Comparison of ENCODE assay signal across 17 cellular contexts in the genomic region with DNA sequence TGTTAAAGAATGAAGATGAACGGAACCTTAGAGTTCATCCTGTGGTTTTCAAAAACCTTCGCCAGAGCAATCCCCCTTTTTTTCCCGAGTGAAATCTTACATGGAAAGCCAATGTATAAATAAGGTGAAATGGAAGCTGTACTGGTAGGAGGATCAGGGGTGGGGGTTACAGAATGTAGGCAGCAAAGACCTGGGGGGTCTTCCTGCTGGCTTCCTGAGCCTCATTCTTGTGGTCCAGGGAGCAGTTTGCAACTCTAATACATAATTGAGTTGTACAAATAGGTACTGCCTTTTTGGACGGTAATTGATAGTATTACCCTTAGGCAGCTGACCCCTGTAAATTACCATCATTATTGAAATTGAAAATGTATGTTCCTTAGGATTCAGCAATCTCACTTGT. TPM values are rescaled to one million over a fixed set of nuclear protein-coding genes. Genes with fewer than 3 reads are reported as not detected.
DNase-seq lines count a peak whose midpoint lies in the region; ATAC-seq and TF ChIP-seq lines count a peak whose summit lies in the region.
"Had no signal": no experiment of that assay in that cellular context is flagged by ENCODE, and none has a peak within 500 bp of the region (broad histone marks: within the 10 kb centered on the region; RNA-seq: fewer than 3 reads in every experiment).

No MANE protein-coding gene starts in this region.

- H3K9me3 ChIP-seq in A673 (ENCODE audit: low read depth, low read length, poor library complexity, severe bottlenecking) (no peaks in the 10 kb centered on the region), SK-N-MC (ENCODE audit: low read depth, low read length) (no peaks in the 10 kb centered on the region), iPS-20b (ENCODE audit: insufficient read depth, low read depth, low read length) (no peaks in the 10 kb centered on the region), esophagus squamous epithelium (no peaks in the 10 kb centered on the region)
- H3K9me3 ChIP-seq: BLaER1 had no signal

- no peak for TF ChIP-seq POLR2A in esophagus squamous epithelium (IDR thresholded peaks at IDR 0.05)

- CTCF ChIA-PET in A673 (lab: Charles Lee): interaction anchor here (0.6 kb wide), 1 partner anchor 72 kb away, joined by 4 read pairs; no protein-coding TSS in a partner anchor

- intact Hi-C loops in A673 (cut with micrococcal nuclease; ENCODE audit: unreplicated experiment) (no loop called here), esophagus squamous epithelium (cut with DNase I) (no loop called here)

- DNase-seq in NCI-H146 (lab: John Stamatoyannopoulos, UW) (peak; percentile 16), NCI-H146 treated with DMSO at 0.1 percent for 48 hours (lab: John Stamatoyannopoulos, UW; ENCODE audit: unreplicated experiment) (no peak), A673 (ENCODE audit: low spot score) (peak; percentile 73), SK-N-MC (ENCODE audit: low read depth, low spot score) (no peak), esophagus squamous epithelium (lab: John Stamatoyannopoulos, UW) (no peak), SW 1271 (lab: John Stamatoyannopoulos, UW) (no peak)
- DNase-seq: AML-193; Calu3; CD4-positive, alpha-beta T cell; DMS79; GM23248; H7 had no signal

- H3K4me3 ChIP-seq in A673 (ENCODE audit: low read depth, low read length, poor library complexity, severe bottlenecking) (no peak overlapping the region), SK-N-MC (peak overlapping the region; percentile 64), iPS-20b (ENCODE audit: low read length) (peak overlapping the region; percentile 2; the same call in 1 of the 2 replicates), esophagus squamous epithelium (no peak overlapping the region)
- H3K4me3 ChIP-seq: BLaER1, GM12878, GM23248 had no signal

- no peaks in the 10 kb centered on the region for H3K36me3 ChIP-seq in A673 (ENCODE audit: insufficient read depth, low read length, poor library complexity, severe bottlenecking)
- H3K36me3 ChIP-seq in SK-N-MC (ENCODE audit: insufficient read depth, low read length): no peaks in the 10 kb centered on the region
- 0 out of 2 replicates have a peak, but pooled peaks cover 4% of the 10 kb centered on the region for H3K36me3 ChIP-seq in iPS-20b (ENCODE audit: insufficient read depth, low read depth, low read length)
- H3K36me3 ChIP-seq in esophagus squamous epithelium: no peaks in the 10 kb centered on the region
- H3K36me3 ChIP-seq: BLaER1 had no signal

- peaks cover 73% of the 10 kb centered on the region for H3K4me1 ChIP-seq in A673 (ENCODE audit: insufficient read depth, low read length, poor library complexity, severe bottlenecking)
- peaks cover 59% of the 10 kb centered on the region for H3K4me1 ChIP-seq in iPS-20b (ENCODE audit: insufficient read depth, low read length)
- peaks cover 38 to 88% (median 54%) of the 10 kb centered on the region in 3 donors for H3K4me1 ChIP-seq in esophagus squamous epithelium

- ATAC-seq in esophagus mucosa: no peak
- ATAC-seq: GM12878 had no signal

- H3K27me3 ChIP-seq in A673 (replicated peaks; ENCODE audit: insufficient read depth, low read depth, low read length, poor library complexity): no peaks in the 10 kb centered on the region
- no peaks in the 10 kb centered on the region for H3K27me3 ChIP-seq in iPS-20b (ENCODE audit: insufficient read depth, low read length)
- H3K27me3 ChIP-seq in esophagus squamous epithelium: no peaks in the 10 kb centered on the region
- H3K27me3 ChIP-seq: BLaER1 had no signal

- 81 to 89% methylated on average over 4 of the region's 4 CpGs for WGBS in esophagus squamous epithelium, 2 donors

- peak overlapping the region; percentile 1 for H3K9ac ChIP-seq in SK-N-MC (ENCODE audit: insufficient read length)
- no peak overlapping the region for H3K9ac ChIP-seq in iPS-20b (ENCODE audit: low read depth, low read length)
- H3K9ac ChIP-seq: BLaER1, GM23248 had no signal

- no TSS peak for BruUV-seq in A673 (replicated peaks; lab: Mats Ljungman, UMichigan)

- no peak overlapping the region for H3K27ac ChIP-seq in A673 (ENCODE audit: low read depth, low read length, poor library complexity, severe bottlenecking)
- H3K27ac ChIP-seq in SK-N-MC: peak overlapping the region; percentile 68
- H3K27ac ChIP-seq in iPS-20b (ENCODE audit: low read length): no peak overlapping the region
- H3K27ac ChIP-seq in esophagus squamous epithelium: no peak overlapping the region
- H3K27ac ChIP-seq: 22Rv1, BLaER1, GM23248 had no signal

- POLR2A ChIA-PET in A673 (lab: Charles Lee; ENCODE audit: low non-redundant PET): no interaction called here

- TF ChIP-seq CTCF in A673 (conservative IDR thresholded peaks at IDR 0.05; ENCODE audit: low read depth, low read length) (no peak), esophagus squamous epithelium (IDR thresholded peaks at IDR 0.05) (no peak)

RNA-seq across cellular contexts. Expression of a gene that starts 34.1 kb away (rescaled TPM):
- 41.7 and 47.8 TPM in 2 replicates for total RNA-seq in A673 (2021)
- 10 to 100 TPM; 22.3 to 32.4 (median 31.0) TPM for total RNA-seq in esophagus squamous epithelium
- 31.0 TPM for total RNA-seq in esophagus mucosa

Comparison
In these comparisons a context has a peak if more than half of its experiments do, and no peak if none do; other contexts are left out.
1. DNase-seq: peak in NCI-H146 (single experiment) and A673 (single experiment); none in NCI-H146 treated with DMSO at 0.1 percent for 48 hours (single experiment), SK-N-MC (single experiment), esophagus squamous epithelium (single experiment) and SW 1271 (0 of 2).
2. H3K4me3 ChIP-seq: peak in SK-N-MC (single experiment) and iPS-20b (single experiment); none in A673 (single experiment) and esophagus squamous epithelium (0 of 4).